Comparison of ENCODE assay signal across 8 cellular contexts in genomic region chr12:69239286-69239921, GRCh38. TPM values are rescaled to one million over a fixed set of nuclear protein-coding genes. Genes with fewer than 3 reads are reported as not detected.
DNase-seq lines count a peak whose midpoint lies in the region; ATAC-seq and TF ChIP-seq lines count a peak whose summit lies in the region.

Gene CPSF6 (plus strand): TSS chr12:69239569. CDS start chr12:69239647, 78 bp downstream.

- WGBS in testis, 2 donors: 1% methylated on average over 8 to 75 of the region's 78 CpGs

- H3K27me3 Mint-ChIP-seq in activated naive CD8-positive, alpha-beta T cell: no peaks in the 10 kb centered on the region

- DNase-seq in GM12864 (ENCODE audit: low read depth) (peak; percentile 67), NCI-H1105 treated with DMSO at 0.1 percent for 48 hours (lab: John Stamatoyannopoulos, UW) (peak; percentile 94), SKM-1 treated with dmso at 0.1 percent for 144 hours (lab: John Stamatoyannopoulos, UW; ENCODE audit: unreplicated experiment) (peak; percentile 69), glomerular visceral epithelial cell (ENCODE audit: extremely low spot score) (peak; percentile 95), osteoblast (ENCODE audit: insufficient read length, low spot score, missing footprints) (peak; percentile 99), testis (peak; percentile 97)

- TF ChIP-seq POLR2A in testis (IDR thresholded peaks at IDR 0.05): peak; percentile 97

- TF ChIP-seq CTCF in GM12864 (IDR thresholded peaks at IDR 0.05; ENCODE audit: low read depth, low read length, missing control alignments) (no peak), osteoblast (IDR thresholded peaks at IDR 0.05; ENCODE audit: extremely low read depth, low read depth, low read length) (no peak), testis (IDR thresholded peaks at IDR 0.05) (peak in 1 of 3 experiments; percentile 1)

- H3K27ac ChIP-seq in osteoblast (ENCODE audit: low read depth, low read length): peak within 1 kb of the TSS; percentile 85
- peak within 1 kb of the TSS; percentile 94 to 98 for H3K27ac ChIP-seq in testis

- peak; percentile 93 for ATAC-seq in HG02678 (IDR thresholded peaks at IDR 0.05; ENCODE audit: unreplicated experiment)

- peak within 1 kb of the TSS; percentile 97 for H3K4me2 ChIP-seq in osteoblast (ENCODE audit: insufficient read depth, low read length)

- H3K27me3 ChIP-seq in osteoblast (ENCODE audit: insufficient read depth, low read length) (no peaks in the 10 kb centered on the region), testis (no peaks in the 10 kb centered on the region)

- peak within 1 kb of the TSS; percentile 100 for H3K27ac Mint-ChIP-seq in activated naive CD8-positive, alpha-beta T cell

- H3K4me1 ChIP-seq in osteoblast (ENCODE audit: insufficient read depth, low read length): peaks cover 15% of the 10 kb centered on the region
- H3K4me1 ChIP-seq in testis: peaks cover 29% of the 10 kb centered on the region

- peaks cover 51% of the 10 kb centered on the region for H3K79me2 ChIP-seq in osteoblast (ENCODE audit: insufficient read depth, low read length)

- no peaks in the 10 kb centered on the region for H3K9me3 ChIP-seq in osteoblast (ENCODE audit: low read depth, low read length)
- no peaks in the 10 kb centered on the region for H3K9me3 ChIP-seq in testis

- H4K20me1 ChIP-seq in osteoblast (ENCODE audit: insufficient read depth, low read length): peaks cover 36% of the 10 kb centered on the region

- intact Hi-C loops in testis (cut with DNase I; ENCODE audit: low total_unique reads): no loop called here

- H3K4me3 ChIP-seq in GM12864 (ENCODE audit: low read depth, low read length) (peak within 1 kb of the TSS; percentile 95), osteoblast (ENCODE audit: insufficient read depth, low read length) (peak within 1 kb of the TSS; percentile 92), testis (peak within 1 kb of the TSS; percentile 93 to 98)

- no peaks in the 10 kb centered on the region for H3K36me3 ChIP-seq in osteoblast (ENCODE audit: insufficient read depth, low read length)
- H3K36me3 ChIP-seq in testis (ENCODE audit: low read depth, missing control alignments): no peaks in the 10 kb centered on the region

- H3K36me3 Mint-ChIP-seq in activated naive CD8-positive, alpha-beta T cell: peaks cover 5% of the 10 kb centered on the region

- peak within 1 kb of the TSS; percentile 100 for H3K4me3 Mint-ChIP-seq in activated naive CD8-positive, alpha-beta T cell

- H3K4me1 Mint-ChIP-seq in activated naive CD8-positive, alpha-beta T cell (ENCODE audit: low read depth): peaks cover 51% of the 10 kb centered on the region

- H2AFZ ChIP-seq in osteoblast (ENCODE audit: low read length): peak within 1 kb of the TSS; percentile 99

- H3K9me3 Mint-ChIP-seq in activated naive CD8-positive, alpha-beta T cell (ENCODE audit: low read depth): no peaks in the 10 kb centered on the region

RNA-seq across cellular contexts. Expression of gene CPSF6, which starts in this region (rescaled TPM):
- total RNA-seq in osteoblast: 23.9 and 24.5 TPM in 2 replicates
- 10 to 100 TPM; 60.9 to 72.2 TPM for total RNA-seq in testis
- polyA plus RNA-seq in testis (ENCODE audit: insufficient read depth, low read depth, low replicate concordance): 41.2 TPM

Comparison
In these comparisons a context has a peak if more than half of its experiments do, and no peak if none do; other contexts are left out.
1. Peak in every context shown above with its lines: DNase-seq, ATAC-seq, H3K4me3 ChIP-seq and H3K27ac ChIP-seq.